ENCODE assay signal across 8 cellular contexts in the genomic region with DNA sequence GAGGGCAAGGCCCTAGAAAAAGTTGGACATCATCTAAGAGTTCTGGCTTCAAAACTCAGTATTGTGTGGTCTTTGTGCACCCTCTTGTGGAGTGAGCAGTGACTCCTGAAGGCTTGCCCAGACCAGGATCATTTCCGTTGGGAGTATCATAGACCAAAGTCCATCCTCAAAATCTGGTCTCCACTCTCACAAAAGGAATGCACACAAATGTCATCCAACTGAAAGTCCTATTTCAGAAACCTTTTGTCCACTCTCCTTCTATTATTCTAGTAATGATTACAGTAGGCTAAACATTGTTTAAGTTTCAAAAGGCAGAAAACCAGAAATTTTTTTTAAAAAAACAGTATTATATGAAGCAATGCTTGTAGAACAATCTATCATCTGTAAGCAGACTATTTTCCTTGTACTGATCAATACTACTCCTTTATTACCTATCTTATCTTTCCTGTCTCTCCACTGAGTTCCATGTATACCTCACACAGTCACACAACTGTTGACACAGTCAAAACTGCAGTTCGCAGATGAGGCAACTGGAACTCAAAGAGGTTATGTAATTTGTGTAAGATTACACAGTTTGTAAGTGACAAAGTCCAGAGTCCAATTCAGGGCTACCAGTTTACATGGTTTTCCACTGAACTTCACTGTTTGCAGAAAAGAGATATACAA. TPM values are rescaled to one million over a fixed set of nuclear protein-coding genes. Genes with fewer than 3 reads are reported as not detected.
DNase-seq lines count a peak whose midpoint lies in the region; ATAC-seq and TF ChIP-seq lines count a peak whose summit lies in the region.

No MANE protein-coding gene starts in this region.

- ATAC-seq in HG03521 (IDR thresholded peaks at IDR 0.05; ENCODE audit: unreplicated experiment) = no peak
- no peak for ATAC-seq in GM21390 (IDR thresholded peaks at IDR 0.05; ENCODE audit: unreplicated experiment)

- DNase-seq in EH (ENCODE audit: low read depth) (peak; percentile 65), M059J (ENCODE audit: low read depth) (peak; percentile 46), hippocampal formation (lab: John Stamatoyannopoulos, UW) (peak; percentile 26 to 46), substantia nigra (lab: John Stamatoyannopoulos, UW) (peak in 32 of 49 donors; percentile 1 to 68 (median 20)), NCI-H187 treated with DMSO at 0.1 percent for 48 hours (lab: John Stamatoyannopoulos, UW) (no peak)

- peak; percentile 81 for TF ChIP-seq CTCF in VCaP (conservative IDR thresholded peaks at IDR 0.05)

- H3K27ac ChIP-seq in VCaP (no peak overlapping the region), substantia nigra (ENCODE audit: low read depth, low read length, poor library complexity, severe bottlenecking) (no peak overlapping the region)

RNA-seq across cellular contexts. Expression of gene COX16, which starts 41.4 kb away (rescaled TPM):
- total RNA-seq in M059J (2014; rRNA removed; shearing (Covaris generic)) = 58.9 and 81.6 TPM in 2 replicates
